30 cellular contexts compared by ENCODE assay signal in the genomic region with DNA sequence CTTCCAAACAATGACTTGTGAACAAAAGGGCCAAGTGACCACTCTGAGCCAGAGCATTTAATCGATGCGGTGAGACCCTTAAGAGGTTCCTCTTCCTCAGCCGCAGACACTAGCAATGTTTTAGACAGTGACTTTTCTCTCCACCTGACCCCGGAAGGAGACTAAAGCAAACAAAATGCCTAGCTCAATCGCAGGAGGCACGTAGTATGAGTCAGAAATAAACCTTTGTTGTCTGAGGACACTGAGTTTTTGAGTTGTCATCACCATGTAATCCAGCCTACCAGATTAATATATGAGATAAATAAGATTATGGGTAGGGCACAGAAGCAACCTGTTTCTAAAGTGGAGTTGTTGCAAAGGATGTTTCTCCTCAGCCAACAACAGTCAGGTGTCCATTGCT.
"Had no signal": no experiment of that assay in that cellular context is flagged by ENCODE, and none has a peak within 500 bp of the region (broad histone marks: within the 10 kb centered on the region; RNA-seq: fewer than 3 reads in every experiment).

No MANE protein-coding gene starts in this region.

- H3K4me1 Mint-ChIP-seq: activated CD4-positive, alpha-beta memory T cell treated with anti-CD3 and anti-CD28 coated beads, Interleukin-2, amount 10 ng/mL, durations not matched to agents 7 days and 5 days; activated CD4-positive, alpha-beta T cell treated with anti-CD3 and anti-CD28 coated beads, Interleukin-2, amount 10 ng/mL, durations not matched to agents 7 days and 5 days; activated naive CD4-positive, alpha-beta T cell treated with anti-CD3 and anti-CD28 coated beads, Interleukin-2, amount 10 ng/mL, durations not matched to agents 7 days and 5 days; activated naive CD8-positive, alpha-beta T cell treated with anti-CD3 and anti-CD28 coated beads, Interleukin-2, amount 10 ng/mL, durations not matched to agents 7 days and 5 days; WTC11 had no signal

- H3K27ac ChIP-seq: ascending aorta, brain microvascular endothelial cell, VCaP had no signal

- H3K4me3 ChIP-seq: ascending aorta had no signal

- H3K27ac Mint-ChIP-seq: activated CD4-positive, alpha-beta memory T cell treated with anti-CD3 and anti-CD28 coated beads, Interleukin-2, amount 10 ng/mL, durations not matched to agents 7 days and 5 days; activated CD4-positive, alpha-beta T cell treated with anti-CD3 and anti-CD28 coated beads, Interleukin-2, amount 10 ng/mL, durations not matched to agents 7 days and 5 days; activated naive CD4-positive, alpha-beta T cell treated with anti-CD3 and anti-CD28 coated beads, Interleukin-2, amount 10 ng/mL, durations not matched to agents 7 days and 5 days; activated naive CD4-positive, alpha-beta T cell treated with anti-CD3 and anti-CD28 coated beads, Interleukin-2, amount 50 U/mL, for 72 hours; activated naive CD8-positive, alpha-beta T cell treated with anti-CD3 and anti-CD28 coated beads, Interleukin-2, amount 10 ng/mL, durations not matched to agents 7 days and 5 days; activated T-cell treated with anti-CD3 and anti-CD28 coated beads, Interleukin-2, amount 50 U/mL, for 24 hours; activated T-cell treated with anti-CD3 and anti-CD28 coated beads, Interleukin-2, amount 50 U/mL, for 72 hours; effector memory CD8-positive, alpha-beta T cell; T-helper 1 cell treated with Interleukin-12 subunit alpha and Interleukin-12 subunit beta and Interleukin-4 antibody, amounts not matched to agents 30 μg/mL and 1 μg/mL, for 36 hours; T-helper 2 cell treated with Interferon-gamma antibody and Interleukin-4, amounts not matched to agents 5 μg/mL and 100 μg/mL, for 36 hours; WTC11 had no signal

- H3K36me3 Mint-ChIP-seq: activated naive CD4-positive, alpha-beta T cell treated with anti-CD3 and anti-CD28 coated beads, Interleukin-2, amount 10 ng/mL, durations not matched to agents 7 days and 5 days had no signal

- ATAC-seq: activated naive CD4-positive, alpha-beta T cell treated with anti-CD3 and anti-CD28 coated beads, Interleukin-2, amount 50 U/mL, for 72 hours; activated T-cell treated with anti-CD3 and anti-CD28 coated beads, Interleukin-2, amount 50 U/mL, for 72 hours; effector memory CD8-positive, alpha-beta T cell; WTC11 had no signal

- H3K4me1 ChIP-seq: ascending aorta had no signal

- DNase-seq: activated CD4-positive, alpha-beta memory T cell treated with anti-CD3 and anti-CD28 coated beads, Interleukin-2, amount 10 ng/mL, durations not matched to agents 7 days and 5 days; activated CD4-positive, alpha-beta T cell treated with anti-CD3 and anti-CD28 coated beads for 1 hour; activated CD4-positive, alpha-beta T cell treated with anti-CD3 and anti-CD28 coated beads for 4 hours; activated CD4-positive, alpha-beta T cell treated with anti-CD3 and anti-CD28 coated beads, Interleukin-2, amount 10 ng/mL, durations not matched to agents 7 days and 5 days; activated CD4-positive, alpha-beta T cell treated with anti-CD3 and anti-CD28 coated beads, Interleukin-2, amount 50 U/mL, for 4 hours; activated CD8-positive, alpha-beta memory T cell treated with anti-CD3 and anti-CD28 coated beads, Interleukin-2, amount 50 U/mL, for 48 hours; activated gamma-delta T cell; activated naive CD4-positive, alpha-beta T cell; activated naive CD4-positive, alpha-beta T cell treated with anti-CD3 and anti-CD28 coated beads, Interleukin-2, amount 10 ng/mL, durations not matched to agents 7 days and 5 days; activated naive CD8-positive, alpha-beta T cell treated with anti-CD3 and anti-CD28 coated beads, Interleukin-2, amount 10 ng/mL, durations not matched to agents 7 days and 5 days; activated T-cell treated with anti-CD3 and anti-CD28 coated beads for 4 hours; activated T-cell treated with anti-CD3 and anti-CD28 coated beads, Interleukin-2, amount 50 U/mL, for 24 hours; activated T-cell treated with anti-CD3 and anti-CD28 coated beads, Interleukin-2, amount 50 U/mL, for 72 hours; brain microvascular endothelial cell; caudate nucleus; cortex of kidney; dermis blood vessel endothelial cell; effector CD4-positive, alpha-beta T cell; effector memory CD8-positive, alpha-beta T cell; foreskin fibroblast; head of caudate nucleus; hippocampal formation had no signal

- FAIRE-seq: colon, frontal cortex had no signal

- H3K27me3 Mint-ChIP-seq: activated CD4-positive, alpha-beta memory T cell treated with anti-CD3 and anti-CD28 coated beads, Interleukin-2, amount 10 ng/mL, durations not matched to agents 7 days and 5 days; activated CD4-positive, alpha-beta T cell treated with anti-CD3 and anti-CD28 coated beads, Interleukin-2, amount 10 ng/mL, durations not matched to agents 7 days and 5 days; activated naive CD4-positive, alpha-beta T cell treated with anti-CD3 and anti-CD28 coated beads, Interleukin-2, amount 10 ng/mL, durations not matched to agents 7 days and 5 days; activated naive CD8-positive, alpha-beta T cell treated with anti-CD3 and anti-CD28 coated beads, Interleukin-2, amount 10 ng/mL, durations not matched to agents 7 days and 5 days had no signal

- H3K27me3 ChIP-seq: ascending aorta, brain microvascular endothelial cell had no signal

- H3K36me3 ChIP-seq: ascending aorta, brain microvascular endothelial cell had no signal

- H3K4me3 Mint-ChIP-seq: activated CD4-positive, alpha-beta memory T cell treated with anti-CD3 and anti-CD28 coated beads, Interleukin-2, amount 10 ng/mL, durations not matched to agents 7 days and 5 days; activated CD4-positive, alpha-beta T cell treated with anti-CD3 and anti-CD28 coated beads, Interleukin-2, amount 10 ng/mL, durations not matched to agents 7 days and 5 days; activated naive CD4-positive, alpha-beta T cell treated with anti-CD3 and anti-CD28 coated beads, Interleukin-2, amount 10 ng/mL, durations not matched to agents 7 days and 5 days; activated naive CD8-positive, alpha-beta T cell treated with anti-CD3 and anti-CD28 coated beads, Interleukin-2, amount 10 ng/mL, durations not matched to agents 7 days and 5 days; activated T-cell treated with anti-CD3 and anti-CD28 coated beads, Interleukin-2, amount 50 U/mL, for 24 hours; activated T-cell treated with anti-CD3 and anti-CD28 coated beads, Interleukin-2, amount 50 U/mL, for 72 hours; effector memory CD8-positive, alpha-beta T cell; T-helper 1 cell treated with Interleukin-12 subunit alpha and Interleukin-12 subunit beta and Interleukin-4 antibody, amounts not matched to agents 30 μg/mL and 1 μg/mL, for 36 hours; T-helper 2 cell treated with Interferon-gamma antibody and Interleukin-4, amounts not matched to agents 5 μg/mL and 100 μg/mL, for 36 hours; WTC11 had no signal
